In the genomic region with DNA sequence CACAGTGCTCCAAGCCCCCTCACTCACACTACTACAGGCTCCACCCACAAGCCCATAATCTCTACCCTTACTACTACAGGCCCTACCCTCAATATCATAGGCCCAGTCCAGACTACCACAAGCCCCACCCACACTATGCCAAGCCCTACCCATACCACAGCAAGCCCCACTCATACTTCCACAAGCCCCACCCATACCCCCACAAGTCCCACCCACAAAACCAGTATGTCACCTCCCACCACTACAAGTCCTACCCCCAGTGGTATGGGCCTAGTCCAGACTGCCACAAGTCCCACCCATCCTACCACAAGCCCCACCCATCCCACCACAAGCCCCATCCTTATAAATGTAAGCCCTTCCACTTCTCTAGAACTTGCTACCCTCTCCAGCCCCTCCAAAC, we compare ENCODE assay signal across 8 cellular contexts. TPM values are rescaled to one million over a fixed set of nuclear protein-coding genes. Genes with fewer than 3 reads are reported as not detected.
A peak's percentile ranks its signal among the peaks of the same experiment; 100 is the strongest.
DNase-seq lines count a peak whose midpoint lies in the region; ATAC-seq and TF ChIP-seq lines count a peak whose summit lies in the region.

No MANE protein-coding gene starts in this region.

- no peak overlapping the region for H3K27ac ChIP-seq in naive thymus-derived CD4-positive, alpha-beta T cell (ENCODE audit: low read depth, low read length)
- no peak overlapping the region for H3K27ac ChIP-seq in hepatocyte

- DNase-seq in COLO829 (ENCODE audit: low spot score) (peak; percentile 91), T-helper 22 cell (ENCODE audit: low read depth) (peak; percentile 76), hepatocyte (ENCODE audit: low spot score) (no peak), cerebellar nuclear complex (lab: John Stamatoyannopoulos, UW) (no peak), hypothalamus (lab: John Stamatoyannopoulos, UW) (no peak)
- peak; percentile 30 to 77 (median 63) for DNase-seq in naive thymus-derived CD4-positive, alpha-beta T cell

- ATAC-seq in HG03520 (IDR thresholded peaks at IDR 0.05; ENCODE audit: unreplicated experiment) = peak; percentile 39
- peak; percentile 87 for ATAC-seq in naive thymus-derived CD4-positive, alpha-beta T cell

- peaks cover 27% of the 10 kb centered on the region for H3K36me3 Mint-ChIP-seq in brain
- peaks cover 0 to 32% (median 6%) of the 10 kb centered on the region in 5 donors for H3K36me3 Mint-ChIP-seq in naive thymus-derived CD4-positive, alpha-beta T cell

- H3K4me1 Mint-ChIP-seq in brain = peaks cover 16% of the 10 kb centered on the region
- peaks cover 26 to 50% (median 38%) of the 10 kb centered on the region in 7 donors for H3K4me1 Mint-ChIP-seq in naive thymus-derived CD4-positive, alpha-beta T cell

- CTCF ChIA-PET in naive thymus-derived CD4-positive, alpha-beta T cell (lab: Charles Lee) = interaction anchor here (0.8 to 1.6 kb wide), 3 partner anchors 18 to 21 kb away, joined by 3 to 4 read pairs (median 4); no protein-coding TSS in a partner anchor

- H2AFZ ChIP-seq in hepatocyte = no peak overlapping the region

- H3K79me2 ChIP-seq in hepatocyte = peaks cover 6% of the 10 kb centered on the region

- intact Hi-C loops in naive thymus-derived CD4-positive, alpha-beta T cell (cut with micrococcal nuclease) = loop anchor here in 1 of 2 donors (1.0 kb wide), 1 partner anchor 118 kb away; a partner anchor contains a TSS

- peaks cover 0 to 41% (median 0%) of the 10 kb centered on the region in 3 experiments for H3K36me3 ChIP-seq in naive thymus-derived CD4-positive, alpha-beta T cell (ENCODE audit: control insufficient read depth in 2 of 3, insufficient read depth in 3 of 3, low read length in 3 of 3)
- H3K36me3 ChIP-seq in hepatocyte (replicated peaks; ENCODE audit: insufficient read depth, low read depth) = no peaks in the 10 kb centered on the region

- TF ChIP-seq CTCF in brain (conservative IDR thresholded peaks at IDR 0.05) (no peak), hepatocyte (IDR thresholded peaks at IDR 0.05; ENCODE audit: poor library complexity) (no peak)

- H3K27me3 ChIP-seq in naive thymus-derived CD4-positive, alpha-beta T cell (ENCODE audit: control insufficient read depth in 2 of 2, insufficient read depth in 2 of 2, low read length in 2 of 2) = no peaks in the 10 kb centered on the region
- no peaks in the 10 kb centered on the region for H3K27me3 ChIP-seq in hepatocyte

- H3K9me2 ChIP-seq in hepatocyte (replicated peaks; ENCODE audit: insufficient read depth) = no peaks in the 10 kb centered on the region

- peaks cover 22% of the 10 kb centered on the region for H4K20me1 ChIP-seq in hepatocyte (ENCODE audit: insufficient read depth, poor library complexity, severe bottlenecking)

- no peak overlapping the region for H3K4me3 ChIP-seq in naive thymus-derived CD4-positive, alpha-beta T cell (ENCODE audit: low read length)
- no peak overlapping the region for H3K4me3 ChIP-seq in hepatocyte

- H3K4me2 ChIP-seq in hepatocyte = no peak overlapping the region

- POLR2A ChIA-PET in naive thymus-derived CD4-positive, alpha-beta T cell (lab: Charles Lee) = interaction anchor here (0.9 to 20.8 kb wide), 4 partner anchors 10 to 101 kb away, joined by 3 to 581 read pairs (median 69); a partner anchor contains a TSS

- no peaks in the 10 kb centered on the region for H3K9me3 ChIP-seq in naive thymus-derived CD4-positive, alpha-beta T cell (ENCODE audit: control insufficient read depth in 2 of 3, low read length in 3 of 3)
- no peaks in the 10 kb centered on the region for H3K9me3 ChIP-seq in hepatocyte (ENCODE audit: low read depth)

- no peaks in the 10 kb centered on the region for H3K9me3 Mint-ChIP-seq in brain
- H3K9me3 Mint-ChIP-seq in naive thymus-derived CD4-positive, alpha-beta T cell = peaks cover 0 to 2% (median 0%) of the 10 kb centered on the region in 11 donors

- peak overlapping the region in 1 of 5 experiments; percentile 68 for H3K4me3 Mint-ChIP-seq in brain
- peak overlapping the region in 3 of 10 donors; percentile 3 to 42 (median 20) for H3K4me3 Mint-ChIP-seq in naive thymus-derived CD4-positive, alpha-beta T cell

- peak overlapping the region in 4 of 5 experiments; percentile 23 to 64 (median 52) for H3K27ac Mint-ChIP-seq in brain
- H3K27ac Mint-ChIP-seq in naive thymus-derived CD4-positive, alpha-beta T cell = peak overlapping the region; percentile 52 to 85 (median 79)

- peaks cover 15 to 23% of the 10 kb centered on the region in 2 donors for H3K4me1 ChIP-seq in naive thymus-derived CD4-positive, alpha-beta T cell (ENCODE audit: control insufficient read depth in 2 of 2, insufficient read depth in 2 of 2, low read length in 2 of 2)
- H3K4me1 ChIP-seq in hepatocyte (ENCODE audit: insufficient read depth) = peaks cover 13% of the 10 kb centered on the region

- H3K27me3 Mint-ChIP-seq in brain = peaks cover 2% of the 10 kb centered on the region
- H3K27me3 Mint-ChIP-seq in naive thymus-derived CD4-positive, alpha-beta T cell = no peaks in the 10 kb centered on the region

RNA-seq across cellular contexts. Expression of a gene that starts 13.8 kb away (rescaled TPM):
- polyA plus RNA-seq in brain (ENCODE audit: insufficient read depth, low read depth, low replicate concordance) = 64.2 TPM
- 100 to 1,000 TPM in 1 of 5 experiments, 10 to 100 TPM in 4; 39.7 to 103 (median 48.9) TPM for total RNA-seq in naive thymus-derived CD4-positive, alpha-beta T cell
- 1 to 10 TPM; 2.5 to 5.0 TPM for polyA plus RNA-seq in naive thymus-derived CD4-positive, alpha-beta T cell
- 12.5 and 12.9 TPM in 2 replicates for total RNA-seq in hepatocyte
- 37.8 and 38.3 TPM in 2 replicates for polyA plus RNA-seq in hepatocyte

RNA-seq across cellular contexts. Expression of a gene that starts 19.9 kb away (rescaled TPM):
- polyA plus RNA-seq in brain (ENCODE audit: insufficient read depth, low read depth, low replicate concordance) = 58.2 TPM
- total RNA-seq in naive thymus-derived CD4-positive, alpha-beta T cell = 10 to 100 TPM; 51.4 to 78.6 (median 67.3) TPM
- polyA plus RNA-seq in naive thymus-derived CD4-positive, alpha-beta T cell = 10 to 100 TPM; 49.8 to 59.8 TPM
- total RNA-seq in hepatocyte = 44.1 and 46.0 TPM in 2 replicates
- polyA plus RNA-seq in hepatocyte = 35.5 and 36.8 TPM in 2 replicates

RNA-seq across cellular contexts. Expression of a gene that starts 59.1 kb away (rescaled TPM):
- 0.49 TPM for polyA plus RNA-seq in brain (ENCODE audit: insufficient read depth, low read depth, low replicate concordance)
- not detected for total RNA-seq in naive thymus-derived CD4-positive, alpha-beta T cell
- not detected for polyA plus RNA-seq in naive thymus-derived CD4-positive, alpha-beta T cell
- total RNA-seq in hepatocyte = 1.9 TPM in 1 of 2 replicates, not detected in the other
- polyA plus RNA-seq in hepatocyte = 0.93 and 2.3 TPM in 2 replicates

Comparison
In these comparisons a context has a peak if more than half of its experiments do, and no peak if none do; other contexts are left out.
1. DNase-seq: peak in COLO829 (single experiment), T-helper 22 cell (single experiment) and naive thymus-derived CD4-positive, alpha-beta T cell (9 of 9); none in hepatocyte (single experiment), cerebellar nuclear complex (0 of 2) and hypothalamus (0 of 51).